Comparison of ENCODE assay signal across 1 cellular context in the genomic region with DNA sequence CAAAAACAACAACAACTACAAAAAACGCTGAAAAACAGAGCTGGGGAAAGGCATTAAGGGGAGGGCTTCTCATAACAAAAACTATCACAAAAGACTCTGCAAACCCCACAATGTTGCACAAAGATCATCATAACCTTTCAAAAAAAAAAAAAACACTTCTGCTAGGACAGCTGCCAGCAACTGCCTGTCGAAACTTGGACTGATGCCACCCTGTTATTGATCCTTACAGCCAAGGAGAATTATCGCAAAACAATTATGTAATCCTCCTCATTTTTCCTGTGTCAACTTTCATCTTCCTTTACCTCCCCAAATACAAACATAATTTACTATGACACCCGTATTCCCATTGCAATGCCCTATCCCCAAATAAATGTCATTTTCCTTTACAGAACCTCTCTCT.
TF ChIP-seq lines count a peak whose summit lies in the region.

No MANE protein-coding gene starts in this region.

TF ChIP-seq in HEK293, 187 proteins besides CTCF, POLR2A, EP300 and RAD21:
- no peak for TF ChIP-seq ZNF169 (tag by site-specific recombination; IDR thresholded peaks at IDR 0.05)
- peak; percentile 20; the same call in 1 of the 2 replicates for TF ChIP-seq SCRT2 (tag by site-specific recombination; IDR thresholded peaks at IDR 0.05)
- TF ChIP-seq, protein P1, sequence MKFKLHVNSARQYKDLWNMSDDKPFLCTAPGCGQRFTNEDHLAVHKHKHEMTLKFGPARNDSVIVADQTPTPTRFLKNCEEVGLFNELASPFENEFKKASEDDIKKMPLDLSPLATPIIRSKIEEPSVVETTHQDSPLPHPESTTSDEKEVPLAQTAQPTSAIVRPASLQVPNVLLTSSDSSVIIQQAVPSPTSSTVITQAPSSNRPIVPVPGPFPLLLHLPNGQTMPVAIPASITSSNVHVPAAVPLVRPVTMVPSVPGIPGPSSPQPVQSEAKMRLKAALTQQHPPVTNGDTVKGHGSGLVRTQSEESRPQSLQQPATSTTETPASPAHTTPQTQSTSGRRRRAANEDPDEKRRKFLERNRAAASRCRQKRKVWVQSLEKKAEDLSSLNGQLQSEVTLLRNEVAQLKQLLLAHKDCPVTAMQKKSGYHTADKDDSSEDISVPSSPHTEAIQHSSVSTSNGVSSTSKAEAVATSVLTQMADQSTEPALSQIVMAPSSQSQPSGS (tag by site-specific recombination; IDR thresholded peaks at IDR 0.05; ENCODE audit: low read depth), result peak; percentile 31; the same call in 1 of the 2 replicates
